Comparison of ENCODE assay signal across 24 cellular contexts in the genomic region with DNA sequence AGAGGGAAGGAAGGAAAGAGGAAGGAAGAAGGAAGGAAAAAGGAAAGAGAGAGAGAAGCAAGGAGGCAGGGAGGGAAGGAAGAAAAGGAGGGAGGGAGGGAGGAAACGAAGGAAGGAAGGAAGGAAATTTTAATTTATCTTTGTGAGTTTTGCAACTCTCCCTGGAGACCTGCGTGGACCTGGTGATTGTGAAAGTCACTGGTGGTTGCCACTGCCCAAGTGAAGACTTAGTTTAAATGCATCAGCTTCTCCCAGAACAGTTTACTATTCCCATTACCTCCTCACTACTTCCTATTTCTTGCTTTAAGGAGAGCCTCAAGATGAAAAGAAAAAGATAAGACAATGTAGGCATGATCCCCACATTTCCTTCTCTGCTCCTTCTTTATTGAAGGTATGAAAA.
"Had no signal": no experiment of that assay in that cellular context is flagged by ENCODE, and none has a peak within 500 bp of the region (broad histone marks: within the 10 kb centered on the region; RNA-seq: fewer than 3 reads in every experiment).

No MANE protein-coding gene starts in this region.

- H3K4me3 ChIP-seq: esophagus muscularis mucosa, right atrium auricular region, spleen, thoracic aorta, uterus had no signal

- H3K36me3 ChIP-seq: esophagus muscularis mucosa, right atrium auricular region, spleen, thoracic aorta, uterus had no signal

- FAIRE-seq: keratinocyte, TTC549 had no signal

- H3K27ac Mint-ChIP-seq: activated naive CD4-positive, alpha-beta T cell treated with anti-CD3 and anti-CD28 coated beads, Interleukin-2, amount 50 U/mL, for 24 hours; activated naive CD8-positive, alpha-beta T cell treated with anti-CD3 and anti-CD28 coated beads, Interleukin-2, amount 50 U/mL, for 24 hours; type B pancreatic cell had no signal

- H3K27me3 Mint-ChIP-seq: activated naive CD4-positive, alpha-beta T cell treated with anti-CD3 and anti-CD28 coated beads, Interleukin-2, amount 50 U/mL, for 24 hours; activated naive CD8-positive, alpha-beta T cell treated with anti-CD3 and anti-CD28 coated beads, Interleukin-2, amount 50 U/mL, for 24 hours; naive thymus-derived CD4-positive, alpha-beta T cell; type B pancreatic cell had no signal

- H3K27me3 ChIP-seq: esophagus muscularis mucosa, foreskin keratinocyte, right atrium auricular region, spleen, uterus had no signal

- ATAC-seq: activated CD4-positive, CD25-positive, alpha-beta regulatory T cell treated with anti-CD3 and anti-CD28 coated beads, Interleukin-2, amount 50 U/mL, for 24 hours; activated naive CD8-positive, alpha-beta T cell treated with anti-CD3 and anti-CD28 coated beads, Interleukin-2, amount 50 U/mL, for 24 hours; foreskin keratinocyte; left cardiac atrium; left ventricle myocardium superior; naive thymus-derived CD4-positive, alpha-beta T cell; stimulated activated naive CD8-positive, alpha-beta T cell treated with anti-CD3 and anti-CD28 coated beads, Interleukin-15, Interleukin-2, amounts not matched to agents 100 U/mL and 50 U/mL, for 24 hours had no signal

- H3K9me3 Mint-ChIP-seq: activated naive CD4-positive, alpha-beta T cell treated with anti-CD3 and anti-CD28 coated beads, Interleukin-2, amount 50 U/mL, for 24 hours; type B pancreatic cell had no signal

- H3K9me3 ChIP-seq: right atrium auricular region, thoracic aorta, uterus had no signal

- H3K36me3 Mint-ChIP-seq: type B pancreatic cell had no signal

- H3K4me1 ChIP-seq: esophagus muscularis mucosa, foreskin keratinocyte, right atrium auricular region, spleen, uterus had no signal

- H3K27ac ChIP-seq: esophagus muscularis mucosa, foreskin keratinocyte, right atrium auricular region, spleen, thoracic aorta, uterus, VCaP had no signal

- DNase-seq: activated CD4-positive, alpha-beta T cell treated with anti-CD3 and anti-CD28 coated beads for 48 hours; activated CD4-positive, alpha-beta T cell treated with anti-CD3 and anti-CD28 coated beads, Interleukin-2, amount 50 U/mL, for 48 hours; activated CD8-positive, alpha-beta memory T cell treated with anti-CD3 and anti-CD28 coated beads for 24 hours; activated gamma-delta T cell; activated naive CD8-positive, alpha-beta T cell treated with anti-CD3 and anti-CD28 coated beads, Interleukin-2, amount 50 U/mL, for 24 hours; amygdala; caudate nucleus; cortex of kidney; foreskin keratinocyte; left cardiac atrium; left ventricle myocardium superior; naive thymus-derived CD4-positive, alpha-beta T cell; spleen; stimulated activated naive CD8-positive, alpha-beta T cell treated with anti-CD3 and anti-CD28 coated beads, Interleukin-15, Interleukin-2, amounts not matched to agents 100 U/mL and 50 U/mL, for 24 hours; uterus had no signal

- H3K4me3 Mint-ChIP-seq: activated naive CD4-positive, alpha-beta T cell treated with anti-CD3 and anti-CD28 coated beads, Interleukin-2, amount 50 U/mL, for 24 hours; activated naive CD8-positive, alpha-beta T cell treated with anti-CD3 and anti-CD28 coated beads, Interleukin-2, amount 50 U/mL, for 24 hours; type B pancreatic cell had no signal
